16 cellular contexts compared by ENCODE assay signal in genomic region chr4:110172972-110173371, GRCh38. TPM values are rescaled to one million over a fixed set of nuclear protein-coding genes. Genes with fewer than 3 reads are reported as not detected.
DNase-seq lines count a peak whose midpoint lies in the region; ATAC-seq and TF ChIP-seq lines count a peak whose summit lies in the region.
"Had no signal": no experiment of that assay in that cellular context is flagged by ENCODE, and none has a peak within 500 bp of the region (broad histone marks: within the 10 kb centered on the region; RNA-seq: fewer than 3 reads in every experiment).

No MANE protein-coding gene starts in this region.

- ATAC-seq in left colon (peak; percentile 97), HG02885 (IDR thresholded peaks at IDR 0.05; ENCODE audit: poor library complexity, unreplicated experiment) (no peak)
- ATAC-seq: naive thymus-derived CD8-positive, alpha-beta T cell had no signal

- no peaks in the 10 kb centered on the region for H3K27me3 ChIP-seq in ascending aorta

- no peaks in the 10 kb centered on the region for H3K4me1 ChIP-seq in ascending aorta

- intact Hi-C loops in left colon (cut with DNase I, micrococcal nuclease), result no loop called here
- intact Hi-C loops in ascending aorta (cut with DNase I), result no loop called here

- H3K9me3 ChIP-seq in ascending aorta, result no peaks in the 10 kb centered on the region
- H3K9me3 ChIP-seq: SK-N-SH had no signal

- no peak overlapping the region for H3K27ac ChIP-seq in ascending aorta

- no peak for TF ChIP-seq CTCF in ascending aorta (IDR thresholded peaks at IDR 0.05)

- H3K4me3 ChIP-seq in ascending aorta, result no peak overlapping the region
- H3K4me3 ChIP-seq: lung had no signal

- no peaks in the 10 kb centered on the region for H3K36me3 ChIP-seq in ascending aorta

- DNase-seq in DMS153 (lab: John Stamatoyannopoulos, UW) (peak; percentile 56), NCI-H146 (lab: John Stamatoyannopoulos, UW) (peak; percentile 73), NCI-H69 (lab: John Stamatoyannopoulos, UW) (peak; percentile 95), left colon (peak in 1 of 2 donors; percentile 59), D341Med (ENCODE audit: low spot score) (no peak), ascending aorta (ENCODE audit: low spot score in 2 of 2) (no peak), NCI-H1105 (lab: John Stamatoyannopoulos, UW) (no peak)
- DNase-seq: activated CD4-positive, alpha-beta T cell treated with anti-CD3 and anti-CD28 coated beads, Interleukin-2, amount 50 U/mL, for 1 hour; activated T-cell treated with anti-CD3 and anti-CD28 coated beads, Interleukin-2, amount 50 U/mL, for 48 hours; Calu3; effector CD4-positive, alpha-beta T cell; H7; naive thymus-derived CD8-positive, alpha-beta T cell; SK-N-SH had no signal

RNA-seq across cellular contexts. Expression of gene ELOVL6, which starts 25.4 kb away (rescaled TPM):
- total RNA-seq in left colon, result 10 to 100 TPM; 35.4 to 96.0 TPM
- total RNA-seq in ascending aorta, result 0.64 TPM

Comparison
In these comparisons a context has a peak if more than half of its experiments do, and no peak if none do; other contexts are left out.
1. DNase-seq: peak in DMS153 (single experiment), NCI-H146 (single experiment) and NCI-H69 (single experiment); none in D341Med (single experiment), ascending aorta (0 of 2) and NCI-H1105 (single experiment).
2. RNA of gene ELOVL6, which starts 25.4 kb away (total RNA-seq): 35.4 to 96.0 TPM in left colon; 0.64 TPM in ascending aorta (single experiment); every median in the first group is over 10 times any median in the second.